ENCODE assay signal across 9 cellular contexts in the genomic region with DNA sequence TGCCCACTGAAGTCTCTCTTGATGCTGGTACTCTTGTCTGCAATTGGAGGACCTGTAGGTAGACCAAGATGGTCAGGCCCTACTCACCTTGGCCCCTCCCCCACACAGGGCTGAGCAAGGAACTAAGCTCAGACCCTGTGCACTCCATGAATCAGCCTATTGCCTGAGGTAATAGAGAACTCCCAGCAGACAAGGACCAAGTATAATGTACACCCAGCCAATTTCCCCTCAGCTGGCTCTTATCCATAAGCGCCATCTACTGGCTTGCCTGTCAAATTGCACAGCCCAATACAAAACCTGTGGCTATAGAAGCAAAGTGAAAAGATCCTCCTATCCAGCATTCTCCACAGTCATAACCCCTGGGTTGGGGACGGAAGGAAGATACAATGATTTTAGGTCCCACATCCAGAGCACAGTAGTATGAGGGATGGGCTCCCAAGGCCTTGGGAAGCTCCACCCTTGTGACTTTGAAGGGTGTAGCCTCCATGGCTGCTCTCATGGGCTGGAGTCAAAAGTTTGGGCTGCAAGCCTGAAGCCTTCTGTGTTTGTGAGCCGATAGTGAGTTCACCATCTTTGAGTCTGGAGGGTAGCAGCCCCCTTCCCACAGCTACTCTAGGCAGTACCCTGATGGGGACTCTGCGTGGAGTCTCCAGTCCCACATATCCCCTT. TPM values are rescaled to one million over a fixed set of nuclear protein-coding genes. Genes with fewer than 3 reads are reported as not detected.
DNase-seq lines count a peak whose midpoint lies in the region; ATAC-seq, FAIRE-seq and TF ChIP-seq lines count a peak whose summit lies in the region.
"Had no signal": no experiment of that assay in that cellular context is flagged by ENCODE, and none has a peak within 500 bp of the region (broad histone marks: within the 10 kb centered on the region; RNA-seq: fewer than 3 reads in every experiment).

No MANE protein-coding gene starts in this region.

- H3K4me3 ChIP-seq in OCI-LY3 (ENCODE audit: low read length) (no peak overlapping the region), cardiac muscle cell (no peak overlapping the region), retinal pigment epithelial cell (ENCODE audit: low read length) (no peak overlapping the region)

- H2AFZ ChIP-seq in OCI-LY3 (ENCODE audit: low read depth, low read length) = no peak overlapping the region

- H3K79me2 ChIP-seq in OCI-LY3 (ENCODE audit: low read length) = no peaks in the 10 kb centered on the region

- H3K9me3 ChIP-seq in OCI-LY3 (ENCODE audit: insufficient read depth, low read length) (peaks cover 3% of the 10 kb centered on the region; the same call in 1 of the 2 replicates), cardiac muscle cell (ENCODE audit: low read depth) (no peaks in the 10 kb centered on the region)

- no peak overlapping the region for H3K4me2 ChIP-seq in OCI-LY3 (ENCODE audit: low read length)

- no peaks in the 10 kb centered on the region for H3K27me3 ChIP-seq in OCI-LY3 (ENCODE audit: low read depth, low read length)
- no peaks in the 10 kb centered on the region for H3K27me3 ChIP-seq in cardiac muscle cell

- H4K20me1 ChIP-seq in OCI-LY3 (ENCODE audit: insufficient read depth, low read length) = no peaks in the 10 kb centered on the region

- no peaks in the 10 kb centered on the region for H3K4me1 ChIP-seq in OCI-LY3 (ENCODE audit: low read length)
- H3K4me1 ChIP-seq in cardiac muscle cell (ENCODE audit: low read depth) = peaks cover 4% of the 10 kb centered on the region

- peak; percentile 44 for DNase-seq in GM10248 (ENCODE audit: extremely low spot score)
- DNase-seq in HTR-8/SVneo (ENCODE audit: insufficient read length, low spot score) = peak; percentile 43
- peak; percentile 5 for DNase-seq in activated T-helper 1 cell treated with Interleukin-2 at 50 U/mL for 16 hours (ENCODE audit: low read depth)
- peak; percentile 62 for DNase-seq in cardiac muscle cell (ENCODE audit: low read depth in 1 of 2, low spot score in 1 of 2)
- no peak for DNase-seq in retinal pigment epithelial cell (ENCODE audit: low read depth)
- no peak for DNase-seq in mucosa of gallbladder (ENCODE audit: low spot score)

- POLR2A ChIA-PET in GM10248 (lab: Yijun Ruan, JAX) = no interaction called here

- TF ChIP-seq CTCF in GM10248 (IDR thresholded peaks at IDR 0.05; ENCODE audit: control extremely low read depth, extremely low read depth, low read depth, missing control alignments) (peak; percentile 87), OCI-LY3 (IDR thresholded peaks at IDR 0.05; ENCODE audit: low read depth, low read length) (peak; percentile 98), cardiac muscle cell (IDR thresholded peaks at IDR 0.05; ENCODE audit: low read depth, low read length) (peak; percentile 83), retinal pigment epithelial cell (conservative IDR thresholded peaks at IDR 0.05; ENCODE audit: low read depth, low read length) (peak; percentile 65)

- H3K27ac ChIP-seq in OCI-LY3 (ENCODE audit: low read length) = no peak overlapping the region
- H3K27ac ChIP-seq in cardiac muscle cell = no peak overlapping the region

- FAIRE-seq in HTR-8/SVneo (lab: Jason Lieb, UNC) = no peak

- H3K9ac ChIP-seq in OCI-LY3 (ENCODE audit: low read length) = no peak overlapping the region

- CTCF ChIA-PET in GM10248 (lab: Yijun Ruan, JAX) = interaction anchor here (0.7 to 2.5 kb wide), 46 partner anchors 8 to 965 kb away, joined by 3 to 28 read pairs (median 3); a partner anchor contains a TSS

- H3K36me3 ChIP-seq in OCI-LY3 (replicated peaks; ENCODE audit: low read depth, low read length) (no peaks in the 10 kb centered on the region), cardiac muscle cell (no peaks in the 10 kb centered on the region)

- peak; percentile 97 for ATAC-seq in GM21723 (IDR thresholded peaks at IDR 0.05; ENCODE audit: unreplicated experiment)

RNA-seq across cellular contexts. Expression of a gene that starts 56.0 kb away (rescaled TPM):
- total RNA-seq in cardiac muscle cell (not detected in 2 replicates), mucosa of gallbladder (19.0 TPM)
- polyA plus RNA-seq in cardiac muscle cell = not detected in 2 replicates

RNA-seq across cellular contexts. Expression of a gene that starts 56.7 kb away (rescaled TPM):
- total RNA-seq in cardiac muscle cell (not detected in 2 replicates), mucosa of gallbladder (0.49 TPM)
- not detected in 2 replicates for polyA plus RNA-seq in cardiac muscle cell
- polyA plus RNA-seq: esophagus had no signal

Comparison
In these comparisons a context has a peak if more than half of its experiments do, and no peak if none do; other contexts are left out.
1. DNase-seq: peak in GM10248 (single experiment), HTR-8/SVneo (single experiment), activated T-helper 1 cell treated with Interleukin-2 at 50 U/mL for 16 hours (single experiment) and cardiac muscle cell (2 of 2); none in retinal pigment epithelial cell (single experiment) and mucosa of gallbladder (single experiment).
2. RNA of a gene that starts 56.0 kb away (total RNA-seq): 19.0 TPM in mucosa of gallbladder (single experiment); not detected in cardiac muscle cell; every median in the first group is over 10 times any median in the second.
3. Peak in every context shown above with its lines, with median percentiles within 50 percentile points of each other: CTCF ChIP-seq.